In genomic region chr3:187753516-187753915, GRCh38 we compare ENCODE assay signal across 9 cellular contexts. TPM values are rescaled to one million over a fixed set of nuclear protein-coding genes. Genes with fewer than 3 reads are reported as not detected.
"Had no signal": no experiment of that assay in that cellular context is flagged by ENCODE, and none has a peak within 500 bp of the region (broad histone marks: within the 10 kb centered on the region; RNA-seq: fewer than 3 reads in every experiment).

No MANE protein-coding gene starts in this region.

- DNase-seq: IMR-90, KBM-7, KG1 had no signal

- H3K4me3 ChIP-seq: K562 had no signal

- H3K36me3 Mint-ChIP-seq: IgD-negative memory B cell had no signal

- H3K4me3 Mint-ChIP-seq: IgD-negative memory B cell had no signal

- ATAC-seq: HepG2, K562 had no signal

- H3K27ac Mint-ChIP-seq: IgD-negative memory B cell had no signal

- H3K27ac ChIP-seq: HL-60 had no signal

- H3K9me3 Mint-ChIP-seq: IgD-negative memory B cell had no signal

RNA-seq across cellular contexts. Expression of gene RTP2, which starts 51.2 kb away (rescaled TPM):
- total RNA-seq: HepG2, HT-29, HT1080, IMR-90, K562 had no signal
- polyA plus RNA-seq: HepG2, IgD-negative memory B cell, IMR-90, K562 had no signal
